ENCODE assay signal across 8 cellular contexts in genomic region chr6:160972594-160972993, GRCh38. TPM values are rescaled to one million over a fixed set of nuclear protein-coding genes. Genes with fewer than 3 reads are reported as not detected.
A peak's percentile ranks its signal among the peaks of the same experiment; 100 is the strongest.
DNase-seq lines count a peak whose midpoint lies in the region; ATAC-seq, FAIRE-seq and TF ChIP-seq lines count a peak whose summit lies in the region.
"Not testable (repeated sequence)": the region's sequence is repeated elsewhere in the genome, so short reads cannot be mapped to it uniquely, and the experiment has no call there.

No MANE protein-coding gene starts in this region.

- peak overlapping the region in 7 of 11 experiments; percentile 50 to 77 (median 63); a peak in 10 of 22 replicates for H3K4me2 ChIP-seq in BLaER1 treated with 17β-estradiol and CSF1 and Interleukin-3, amounts not matched to agents 10 nM and 100 nM
- H3K4me2 ChIP-seq in MM.1S (ENCODE audit: low read depth, low read length); astrocyte (ENCODE audit: low read length); mesenchymal stem cell (ENCODE audit: low read length, poor library complexity, severe bottlenecking); osteoblast (ENCODE audit: insufficient read depth, low read length): not testable (repeated sequence)

- not testable (repeated sequence) for H2AK5ac ChIP-seq in mesenchymal stem cell (ENCODE audit: low read length, severe bottlenecking)

- H3K4me3 Mint-ChIP-seq in astrocyte (ENCODE audit: unreplicated experiment); chondrocyte (ENCODE audit: unreplicated experiment): not testable (repeated sequence)

- peak overlapping the region; percentile 93 for H2BK15ac ChIP-seq in mesenchymal stem cell (ENCODE audit: low read depth, poor library complexity, severe bottlenecking)

- H3K4me1 ChIP-seq in BLaER1 treated with 17β-estradiol and CSF1 and Interleukin-3, amounts not matched to agents 10 nM and 100 nM = peaks cover 8 to 19% (median 13%) of the 10 kb centered on the region in 10 experiments
- H3K4me1 ChIP-seq in MM.1S (ENCODE audit: low read length) (peaks cover 23% of the 10 kb centered on the region), astrocyte (ENCODE audit: insufficient read depth, low read length) (peaks cover 22% of the 10 kb centered on the region), heart left ventricle (peaks cover 0 to 37% (median 19%) of the 10 kb centered on the region in 12 donors), osteoblast (ENCODE audit: insufficient read depth, low read length) (peaks cover 22% of the 10 kb centered on the region)
- not testable (repeated sequence) for H3K4me1 ChIP-seq in mesenchymal stem cell (ENCODE audit: control insufficient read depth, insufficient read depth, low read depth, low read length); uterus

- not testable (repeated sequence) for H3K27me3 Mint-ChIP-seq in astrocyte (ENCODE audit: low read depth, unreplicated experiment); chondrocyte (ENCODE audit: low read depth)

- peak overlapping the region; percentile 90 to 94 for H2BK12ac ChIP-seq in mesenchymal stem cell (ENCODE audit: low read length in 2 of 2)

- H3K4me1 Mint-ChIP-seq in astrocyte (ENCODE audit: low read depth, unreplicated experiment) (peaks cover 25% of the 10 kb centered on the region), chondrocyte (ENCODE audit: low read depth) (peaks cover 28% of the 10 kb centered on the region)

- H3K79me2 ChIP-seq in MM.1S (ENCODE audit: low read length); astrocyte (ENCODE audit: insufficient read depth, low read length); osteoblast (ENCODE audit: insufficient read depth, low read length): not testable (repeated sequence)

- H2AFZ ChIP-seq in MM.1S (ENCODE audit: low read length); mesenchymal stem cell (ENCODE audit: low read depth, low read length); osteoblast (ENCODE audit: low read length): not testable (repeated sequence)
- H2AFZ ChIP-seq in astrocyte (ENCODE audit: low read depth, low read length) = peak overlapping the region; percentile 42

- not testable (repeated sequence) for TF ChIP-seq CTCF in MM.1S (IDR thresholded peaks at IDR 0.05; ENCODE audit: low read length); astrocyte (IDR thresholded peaks at IDR 0.05; ENCODE audit: insufficient read depth, low read depth, low read length); chondrocyte (IDR thresholded peaks at IDR 0.05); heart left ventricle (IDR thresholded peaks at IDR 0.05); osteoblast (IDR thresholded peaks at IDR 0.05; ENCODE audit: extremely low read depth, low read depth, low read length); uterus (IDR thresholded peaks at IDR 0.05)

- H3K23ac ChIP-seq in mesenchymal stem cell (ENCODE audit: low read length in 2 of 2) = not testable (repeated sequence)

- peak overlapping the region; percentile 96 for H4K91ac ChIP-seq in mesenchymal stem cell (ENCODE audit: low read length)

- intact Hi-C loops in heart left ventricle (cut with DNase I) = loop anchor here in 1 of 10 donors (5.0 kb wide), 1 partner anchor 40 kb away; no protein-coding TSS in a partner anchor
- intact Hi-C loops in uterus (cut with DNase I; ENCODE audit: low total_unique reads) = not testable (repeated sequence)

- H3K27me3 ChIP-seq in BLaER1 treated with 17β-estradiol and CSF1 and Interleukin-3, amounts not matched to agents 10 nM and 100 nM; MM.1S (replicated peaks; ENCODE audit: insufficient read depth, low read length); astrocyte (ENCODE audit: insufficient read depth, low read length); heart left ventricle; mesenchymal stem cell (ENCODE audit: control insufficient read depth in 1 of 2, insufficient read depth in 1 of 2, low read length in 2 of 2); osteoblast (ENCODE audit: insufficient read depth, low read length); uterus: not testable (repeated sequence)

- H3K9ac ChIP-seq in BLaER1 treated with 17β-estradiol and CSF1 and Interleukin-3, amounts not matched to agents 10 nM and 100 nM; MM.1S (ENCODE audit: low read length); astrocyte (ENCODE audit: low read length): not testable (repeated sequence)
- H3K9ac ChIP-seq in mesenchymal stem cell (ENCODE audit: low read length) = peak overlapping the region; percentile 84

- H4K8ac ChIP-seq in mesenchymal stem cell (ENCODE audit: low read length) = peak overlapping the region; percentile 84

- not testable (repeated sequence) for TF ChIP-seq POLR2A in heart left ventricle (IDR thresholded peaks at IDR 0.05); uterus (IDR thresholded peaks at IDR 0.05)

- H2BK120ac ChIP-seq in mesenchymal stem cell (ENCODE audit: low read depth, low read length) = peak overlapping the region; percentile 71

- not testable (repeated sequence) for H2BK5ac ChIP-seq in mesenchymal stem cell (ENCODE audit: low read depth, low read length, poor library complexity, severe bottlenecking)

- peak overlapping the region; percentile 40 to 92 for H3K18ac ChIP-seq in mesenchymal stem cell (ENCODE audit: low read depth in 1 of 2, low read length in 2 of 2)

- H3K14ac ChIP-seq in mesenchymal stem cell (ENCODE audit: low read length in 2 of 2) = not testable (repeated sequence)

- not testable (repeated sequence) for H3K36me3 ChIP-seq in BLaER1 treated with 17β-estradiol and CSF1 and Interleukin-3, amounts not matched to agents 10 nM and 100 nM; MM.1S (replicated peaks; ENCODE audit: insufficient read depth, low read length); astrocyte (ENCODE audit: insufficient read depth, low read length); heart left ventricle; mesenchymal stem cell (ENCODE audit: control insufficient read depth in 1 of 2, insufficient read depth in 2 of 2, low read depth in 1 of 2, low read length in 2 of 2); osteoblast (ENCODE audit: insufficient read depth, low read length); uterus

- H3K79me1 ChIP-seq in mesenchymal stem cell (replicated peaks; ENCODE audit: low read length, poor library complexity, severe bottlenecking) = not testable (repeated sequence)

- not testable (repeated sequence) for H3F3A ChIP-seq in MM.1S (ENCODE audit: insufficient read depth, low read length)

- H4K20me1 ChIP-seq in BLaER1 treated with 17β-estradiol and CSF1 and Interleukin-3, amounts not matched to agents 10 nM and 100 nM; MM.1S (ENCODE audit: insufficient read depth, low read length); astrocyte (ENCODE audit: insufficient read depth, low read length); osteoblast (ENCODE audit: insufficient read depth, low read length): not testable (repeated sequence)

- not testable (repeated sequence) for H3K36me3 Mint-ChIP-seq in astrocyte (ENCODE audit: low read depth, unreplicated experiment); chondrocyte (ENCODE audit: low read depth)

- 86 to 93% (median 88%) methylated on average over 16 of the region's 16 CpGs for WGBS in heart left ventricle, 4 donors
- WGBS in mesenchymal stem cell = 88% methylated on average over 9 of the region's 16 CpGs

- H3K4ac ChIP-seq in mesenchymal stem cell (ENCODE audit: low read depth in 1 of 2, low read length in 2 of 2) = peak overlapping the region; percentile 53 to 71

- FAIRE-seq in astrocyte (lab: Jason Lieb, UNC) = not testable (repeated sequence)

- not testable (repeated sequence) for H3K4me3 ChIP-seq in BLaER1 treated with 17β-estradiol and CSF1 and Interleukin-3, amounts not matched to agents 10 nM and 100 nM; MM.1S (ENCODE audit: low read length); astrocyte (ENCODE audit: insufficient read depth, low read depth, low read length); heart left ventricle; mesenchymal stem cell (ENCODE audit: insufficient read depth in 1 of 2, low read depth in 1 of 2, low read length in 2 of 2); osteoblast (ENCODE audit: insufficient read depth, low read length); uterus

- ATAC-seq in heart left ventricle = not testable (repeated sequence)

- not testable (repeated sequence) for H3K9me2 ChIP-seq in MM.1S (replicated peaks; ENCODE audit: insufficient read depth, low read length)

- not testable (repeated sequence) for DNase-seq in MM.1S; astrocyte (ENCODE audit: low read depth); chondrocyte (ENCODE audit: low spot score); heart left ventricle; mesenchymal stem cell; osteoblast (ENCODE audit: insufficient read length, low spot score, missing footprints); uterus

- H3K27ac Mint-ChIP-seq in astrocyte (ENCODE audit: unreplicated experiment) (peak overlapping the region; percentile 95), chondrocyte (ENCODE audit: unreplicated experiment) (peak overlapping the region; percentile 77)

- H3K9me3 ChIP-seq in BLaER1 treated with 17β-estradiol and CSF1 and Interleukin-3, amounts not matched to agents 10 nM and 100 nM (replicated peaks in 1 of 11); MM.1S (replicated peaks; ENCODE audit: insufficient read depth, low read length); astrocyte (ENCODE audit: insufficient read depth, low read depth, low read length); heart left ventricle; mesenchymal stem cell (ENCODE audit: control insufficient read depth, low read length); osteoblast (ENCODE audit: low read depth, low read length); uterus: not testable (repeated sequence)

- H3K27ac ChIP-seq in BLaER1 treated with 17β-estradiol and CSF1 and Interleukin-3, amounts not matched to agents 10 nM and 100 nM = peak overlapping the region in 1 of 11 experiments; percentile 22; a peak in 1 of 22 replicates
- H3K27ac ChIP-seq in MM.1S (ENCODE audit: low read length) (peak overlapping the region; percentile 52; the same call in 1 of the 2 replicates), astrocyte (ENCODE audit: low read depth, low read length) (peak overlapping the region; percentile 51), heart left ventricle (peak overlapping the region in 11 of 12 donors; percentile 57 to 85 (median 77)), osteoblast (ENCODE audit: low read depth, low read length) (peak overlapping the region; percentile 97), uterus (peak overlapping the region; percentile 67 to 81)
- not testable (repeated sequence) for H3K27ac ChIP-seq in mesenchymal stem cell (ENCODE audit: low read length, poor library complexity, severe bottlenecking)

- H3K9me3 Mint-ChIP-seq in astrocyte (ENCODE audit: unreplicated experiment); chondrocyte (ENCODE audit: low read depth): not testable (repeated sequence)

RNA-seq across cellular contexts. Expression of gene MAP3K4, which starts 19.0 kb away (rescaled TPM):
- total RNA-seq in astrocyte (20.3 and 22.1 TPM in 2 replicates), chondrocyte (25.5 to 34.1 TPM (median 33.2 TPM) in 3 replicates), heart left ventricle (10 to 100 TPM; 18.3 to 39.1 (median 29.2) TPM), osteoblast (31.1 and 36.8 TPM in 2 replicates), uterus (10 to 100 TPM; 24.1 to 82.9 (median 46.6) TPM)
- polyA plus RNA-seq in heart left ventricle = 10 to 100 TPM in 1 of 2 donors, 1 to 10 TPM in 1; 9.2 to 16.2 TPM
- polyA plus RNA-seq in mesenchymal stem cell (2013, experiment 1 of 2) = 10.3 TPM
- polyA plus RNA-seq in mesenchymal stem cell (2013, experiment 2 of 2) = 8.7 TPM
